In the genomic region with DNA sequence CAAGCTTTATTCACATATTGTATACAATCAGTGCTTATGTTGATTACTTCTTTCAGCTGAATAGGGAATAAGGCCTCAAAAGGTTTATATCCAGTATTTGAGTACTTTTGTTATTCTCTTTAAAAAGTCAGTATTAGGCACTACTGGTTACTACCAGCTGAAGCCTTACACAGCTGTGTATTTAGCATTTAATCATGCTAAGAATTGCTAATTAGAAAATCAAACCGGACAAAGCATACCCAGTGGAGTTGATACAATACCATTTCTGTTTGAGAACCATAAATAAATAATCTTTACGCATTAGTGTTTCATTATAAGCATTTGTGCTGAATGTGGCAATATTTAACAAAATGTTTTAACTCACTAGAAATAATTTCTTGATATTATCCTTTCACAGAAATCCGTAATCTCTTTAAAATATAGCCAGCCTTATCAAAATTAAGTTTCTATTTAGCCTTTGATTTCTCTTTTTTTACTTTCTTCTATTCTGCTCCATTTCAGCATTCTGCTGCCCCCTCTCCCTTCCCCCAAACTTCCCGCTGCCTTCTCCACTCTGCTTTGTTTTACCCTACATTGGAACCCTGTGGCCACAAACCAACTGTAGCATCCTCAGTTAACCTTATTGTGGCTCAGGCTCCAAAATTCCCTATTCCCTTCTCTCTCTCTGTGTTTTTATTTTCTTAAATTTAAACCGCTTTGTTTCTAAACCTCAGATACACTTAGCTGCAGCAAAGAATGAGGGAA, we compare ENCODE assay signal across 21 cellular contexts. TPM values are rescaled to one million over a fixed set of nuclear protein-coding genes. Genes with fewer than 3 reads are reported as not detected.
DNase-seq lines count a peak whose midpoint lies in the region; ATAC-seq and TF ChIP-seq lines count a peak whose summit lies in the region.
"Had no signal": no experiment of that assay in that cellular context is flagged by ENCODE, and none has a peak within 500 bp of the region (broad histone marks: within the 10 kb centered on the region; RNA-seq: fewer than 3 reads in every experiment).

No MANE protein-coding gene starts in this region.

- no peak overlapping the region for H3K4me3 Mint-ChIP-seq in WTC11

- H3K27ac Mint-ChIP-seq in WTC11, result 0 out of 2 replicates have a peak overlapping the region, but pooled peaks have one; percentile 22

- TF ChIP-seq CTCF in WTC11 (IDR thresholded peaks at IDR 0.05), result no peak
- TF ChIP-seq CTCF in suprapubic skin (IDR thresholded peaks at IDR 0.05), result no peak

- H3K36me3 Mint-ChIP-seq in WTC11, result peaks cover 26% of the 10 kb centered on the region

- no peaks in the 10 kb centered on the region for H3K27me3 Mint-ChIP-seq in WTC11 (ENCODE audit: low read depth)

- H3K9me3 Mint-ChIP-seq in WTC11, result peaks cover 23% of the 10 kb centered on the region

- no peaks in the 10 kb centered on the region for H3K9me3 ChIP-seq in suprapubic skin
- H3K9me3 ChIP-seq: A549, SJSA1 had no signal

- H3K27me3 ChIP-seq in suprapubic skin, result no peaks in the 10 kb centered on the region
- H3K27me3 ChIP-seq: SJSA1 had no signal

- no peaks in the 10 kb centered on the region for H3K36me3 ChIP-seq in suprapubic skin
- H3K36me3 ChIP-seq: SJSA1 had no signal

- H3K4me1 Mint-ChIP-seq in WTC11, result peaks cover 32% of the 10 kb centered on the region

- WGBS in suprapubic skin, result 90% methylated on average over 5 of the region's 5 CpGs

- H3K4me1 ChIP-seq in suprapubic skin, result no peaks in the 10 kb centered on the region
- H3K4me1 ChIP-seq: A549, SJSA1 had no signal

- CTCF ChIA-PET in WTC11 (lab: Charles Lee), result no interaction called here

- DNase-seq in WTC11 (ENCODE audit: low spot score) (no peak), globus pallidus (ENCODE audit: low spot score) (peak; percentile 93), medulla oblongata (ENCODE audit: extremely low spot score) (peak; percentile 67), epidermal melanocyte (ENCODE audit: insufficient read length, low spot score) (no peak), suprapubic skin (ENCODE audit: low spot score in 2 of 2) (no peak)
- DNase-seq: DMS153, DND-41, KBM-7, MV-4-11, NCI-H1105 treated with DMSO at 0.1 percent for 48 hours, NCI-H146, NCI-H2029, NCI-H446 treated with DMSO at 0.1 percent for 48 hours, NCI-H526, PC-9, Right ventricle myocardium superior had no signal

- POLR2A ChIA-PET in WTC11 (lab: Charles Lee), result no interaction called here

- no peak for TF ChIP-seq EP300 in suprapubic skin (IDR thresholded peaks at IDR 0.05)

- no peak for ATAC-seq in WTC11
- no peak for ATAC-seq in HG03460 (IDR thresholded peaks at IDR 0.05; ENCODE audit: unreplicated experiment)
- ATAC-seq: A549, HCT116 had no signal

- peak overlapping the region; percentile 98 for H3K27ac ChIP-seq in temporal lobe (ENCODE audit: low read depth, low read length)
- no peak overlapping the region for H3K27ac ChIP-seq in suprapubic skin
- H3K27ac ChIP-seq: A549, PC-9, SJSA1 had no signal

- no peak overlapping the region for H3K4me3 ChIP-seq in suprapubic skin
- H3K4me3 ChIP-seq: A549, PC-9, SJSA1 had no signal

- no peak for TF ChIP-seq POLR2A in suprapubic skin (IDR thresholded peaks at IDR 0.05)

TF ChIP-seq in WTC11, 78 proteins besides CTCF, POLR2A, EP300 and RAD21:
- TF ChIP-seq ZNF671 (CRISPR knock-in tag; IDR thresholded peaks at IDR 0.05), result no peak
- TF ChIP-seq, protein P1, sequence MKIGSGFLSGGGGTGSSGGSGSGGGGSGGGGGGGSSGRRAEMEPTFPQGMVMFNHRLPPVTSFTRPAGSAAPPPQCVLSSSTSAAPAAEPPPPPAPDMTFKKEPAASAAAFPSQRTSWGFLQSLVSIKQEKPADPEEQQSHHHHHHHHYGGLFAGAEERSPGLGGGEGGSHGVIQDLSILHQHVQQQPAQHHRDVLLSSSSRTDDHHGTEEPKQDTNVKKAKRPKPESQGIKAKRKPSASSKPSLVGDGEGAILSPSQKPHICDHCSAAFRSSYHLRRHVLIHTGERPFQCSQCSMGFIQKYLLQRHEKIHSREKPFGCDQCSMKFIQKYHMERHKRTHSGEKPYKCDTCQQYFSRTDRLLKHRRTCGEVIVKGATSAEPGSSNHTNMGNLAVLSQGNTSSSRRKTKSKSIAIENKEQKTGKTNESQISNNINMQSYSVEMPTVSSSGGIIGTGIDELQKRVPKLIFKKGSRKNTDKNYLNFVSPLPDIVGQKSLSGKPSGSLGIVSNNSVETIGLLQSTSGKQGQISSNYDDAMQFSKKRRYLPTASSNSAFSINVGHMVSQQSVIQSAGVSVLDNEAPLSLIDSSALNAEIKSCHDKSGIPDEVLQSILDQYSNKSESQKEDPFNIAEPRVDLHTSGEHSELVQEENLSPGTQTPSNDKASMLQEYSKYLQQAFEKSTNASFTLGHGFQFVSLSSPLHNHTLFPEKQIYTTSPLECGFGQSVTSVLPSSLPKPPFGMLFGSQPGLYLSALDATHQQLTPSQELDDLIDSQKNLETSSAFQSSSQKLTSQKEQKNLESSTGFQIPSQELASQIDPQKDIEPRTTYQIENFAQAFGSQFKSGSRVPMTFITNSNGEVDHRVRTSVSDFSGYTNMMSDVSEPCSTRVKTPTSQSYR (CRISPR knock-in tag; IDR thresholded peaks at IDR 0.05), result no peak
- no peak for TF ChIP-seq E2F4 (CRISPR knock-in tag; IDR thresholded peaks at IDR 0.05; ENCODE audit: borderline replicate concordance, low read depth)

RNA-seq across cellular contexts. Expression of gene UGT8, which starts 37.8 kb away (rescaled TPM):
- total RNA-seq in WTC11 (2021) (29.2 to 30.8 TPM (median 30.7 TPM) in 3 replicates), temporal lobe (4.9 TPM), suprapubic skin (1 to 10 TPM in 3 of 4 donors, under 1 TPM in 1; 0.73 to 2.6 (median 1.7) TPM)
- total RNA-seq: SJSA1 had no signal

Comparison
In these comparisons a context has a peak if more than half of its experiments do, and no peak if none do; other contexts are left out.
1. DNase-seq: peak in globus pallidus (single experiment) and medulla oblongata (single experiment); none in WTC11 (single experiment), epidermal melanocyte (single experiment) and suprapubic skin (0 of 2).